ENCODE assay signal across 7 cellular contexts in the genomic region with DNA sequence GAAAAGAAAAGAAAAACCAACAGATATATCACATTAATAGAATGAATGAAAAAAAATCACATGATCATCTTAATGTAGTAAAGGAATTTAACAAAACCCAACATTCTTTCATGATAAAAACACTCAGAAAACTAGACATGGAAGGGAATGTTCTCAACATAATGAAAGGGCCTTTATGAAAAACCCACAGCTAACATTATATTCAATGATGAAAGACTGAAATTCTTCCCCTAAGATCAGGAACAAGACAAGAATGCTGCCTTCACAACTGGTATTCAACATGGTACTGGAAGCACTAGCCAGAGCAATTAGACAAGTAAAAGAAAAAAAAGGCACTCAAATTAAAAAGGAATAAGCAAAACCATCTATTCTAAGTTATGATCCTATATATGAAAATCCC.
"Had no signal": no experiment of that assay in that cellular context is flagged by ENCODE, and none has a peak within 500 bp of the region (broad histone marks: within the 10 kb centered on the region; RNA-seq: fewer than 3 reads in every experiment).

No MANE protein-coding gene starts in this region.

- ATAC-seq: HepG2 had no signal

- H2AFZ ChIP-seq: GM23248 had no signal

- H3K9ac ChIP-seq: GM23248 had no signal

- FAIRE-seq: HepG2 had no signal

- H3K4me3 ChIP-seq: GM23248 had no signal

- H3K27ac ChIP-seq: GM23248, HL-60 had no signal

- DNase-seq: GM23248, GOT3, H9, HCEC 1CT, KG1 had no signal
